ENCODE assay signal across 23 cellular contexts in genomic region chr1:167294528-167294927, GRCh38.
DNase-seq lines count a peak whose midpoint lies in the region; ATAC-seq and TF ChIP-seq lines count a peak whose summit lies in the region.
"Had no signal": no experiment of that assay in that cellular context is flagged by ENCODE, and none has a peak within 500 bp of the region (broad histone marks: within the 10 kb centered on the region; RNA-seq: fewer than 3 reads in every experiment).

No MANE protein-coding gene starts in this region.

- H3K18ac ChIP-seq in mesenchymal stem cell (ENCODE audit: low read depth in 1 of 2, low read length in 2 of 2) (no peak overlapping the region), neuronal stem cell (ENCODE audit: low read length) (no peak overlapping the region)

- H3K36me3 ChIP-seq in mesenchymal stem cell (ENCODE audit: control insufficient read depth in 1 of 2, insufficient read depth in 2 of 2, low read depth in 1 of 2, low read length in 2 of 2) (no peaks in the 10 kb centered on the region), body of pancreas (replicated peaks in 1 of 2; ENCODE audit: insufficient read depth in 1 of 2, low read depth in 2 of 2) (no peaks in the 10 kb centered on the region), neuronal stem cell (replicated peaks in 1 of 2; ENCODE audit: control insufficient read depth in 2 of 2, insufficient read depth in 2 of 2, low read length in 2 of 2) (no peaks in the 10 kb centered on the region)
- H3K36me3 ChIP-seq: spleen had no signal

- H2BK15ac ChIP-seq in mesenchymal stem cell (ENCODE audit: low read depth, poor library complexity, severe bottlenecking) (no peak overlapping the region), neuronal stem cell (ENCODE audit: low read length) (no peak overlapping the region)

- no peaks in the 10 kb centered on the region for H3K27me3 Mint-ChIP-seq in activated T-helper 17 cell treated with anti-CD3 and anti-CD28 coated beads, Interleukin-2, amount 50 U/mL, for 72 hours
- H3K27me3 Mint-ChIP-seq in immature natural killer cell (ENCODE audit: low read depth in 3 of 3) = peaks cover 0 to 3% (median 1%) of the 10 kb centered on the region in 3 donors
- H3K27me3 Mint-ChIP-seq: T-helper 17 cell had no signal

- H3K27ac Mint-ChIP-seq in activated T-helper 17 cell treated with anti-CD3 and anti-CD28 coated beads, Interleukin-2, amount 50 U/mL, for 72 hours = no peak overlapping the region
- no peak overlapping the region for H3K27ac Mint-ChIP-seq in immature natural killer cell
- H3K27ac Mint-ChIP-seq: T-helper 17 cell had no signal

- H3K27me3 ChIP-seq in mesenchymal stem cell (ENCODE audit: control insufficient read depth in 1 of 2, insufficient read depth in 1 of 2, low read length in 2 of 2) = no peaks in the 10 kb centered on the region
- H3K27me3 ChIP-seq in body of pancreas = no peaks in the 10 kb centered on the region
- no peaks in the 10 kb centered on the region for H3K27me3 ChIP-seq in neuronal stem cell (ENCODE audit: control insufficient read depth in 3 of 3, insufficient read depth in 3 of 3, low read depth in 1 of 3, low read length in 3 of 3)
- H3K27me3 ChIP-seq: foreskin keratinocyte, spleen had no signal

- no peak overlapping the region for H2AK5ac ChIP-seq in mesenchymal stem cell (ENCODE audit: low read length, severe bottlenecking)
- H2AK5ac ChIP-seq in neuronal stem cell (ENCODE audit: low read depth, low read length) = no peak overlapping the region

- H2BK12ac ChIP-seq in mesenchymal stem cell (ENCODE audit: low read length in 2 of 2) = no peak overlapping the region
- H2BK12ac ChIP-seq in neuronal stem cell (ENCODE audit: low read length) = no peak overlapping the region

- H2BK5ac ChIP-seq in mesenchymal stem cell (ENCODE audit: low read depth, low read length, poor library complexity, severe bottlenecking) = no peak overlapping the region
- H2BK5ac ChIP-seq in neuronal stem cell (ENCODE audit: low read length) = no peak overlapping the region

- H3K9ac ChIP-seq in mesenchymal stem cell (ENCODE audit: low read length) (no peak overlapping the region), neuronal stem cell (ENCODE audit: low read depth, low read length, poor library complexity) (no peak overlapping the region)

- H3K9me3 ChIP-seq in mesenchymal stem cell (ENCODE audit: control insufficient read depth, low read length) = no peaks in the 10 kb centered on the region
- no peaks in the 10 kb centered on the region for H3K9me3 ChIP-seq in body of pancreas
- H3K9me3 ChIP-seq in neuronal stem cell (replicated peaks in 1 of 2; ENCODE audit: control insufficient read depth in 2 of 2, insufficient read depth in 1 of 2, low read depth in 1 of 2, low read length in 2 of 2) = peaks cover 0 to 9% of the 10 kb centered on the region in 2 donors
- H3K9me3 ChIP-seq: spleen had no signal

- no peak overlapping the region for H4K91ac ChIP-seq in mesenchymal stem cell (ENCODE audit: low read length)
- no peak overlapping the region for H4K91ac ChIP-seq in neuronal stem cell (ENCODE audit: low read depth, low read length, poor library complexity)

- H3K14ac ChIP-seq in mesenchymal stem cell (ENCODE audit: low read length in 2 of 2) = no peak overlapping the region
- no peak overlapping the region for H3K14ac ChIP-seq in neuronal stem cell (ENCODE audit: low read length)

- H4K8ac ChIP-seq in mesenchymal stem cell (ENCODE audit: low read length) (no peak overlapping the region), neuronal stem cell (ENCODE audit: low read depth, low read length) (no peak overlapping the region)

- H3K23ac ChIP-seq in mesenchymal stem cell (ENCODE audit: low read length in 2 of 2) (no peak overlapping the region), neuronal stem cell (ENCODE audit: low read depth, low read length, poor library complexity) (no peak overlapping the region)

- H3K9me3 Mint-ChIP-seq in activated T-helper 17 cell treated with anti-CD3 and anti-CD28 coated beads, Interleukin-2, amount 50 U/mL, for 72 hours = peaks cover 3% of the 10 kb centered on the region
- no peaks in the 10 kb centered on the region for H3K9me3 Mint-ChIP-seq in immature natural killer cell

- no peak overlapping the region for H2AFZ ChIP-seq in mesenchymal stem cell (ENCODE audit: low read depth, low read length)
- H2AFZ ChIP-seq in neuronal stem cell (ENCODE audit: low read length) = no peak overlapping the region

- H3K4me3 ChIP-seq in NB4 (ENCODE audit: low read depth, low read length) (no peak overlapping the region), mesenchymal stem cell (ENCODE audit: insufficient read depth in 1 of 2, low read depth in 1 of 2, low read length in 2 of 2) (no peak overlapping the region), body of pancreas (no peak overlapping the region), neuronal stem cell (ENCODE audit: low read length in 2 of 2) (no peak overlapping the region)
- H3K4me3 ChIP-seq: spleen had no signal

- H3K4me1 Mint-ChIP-seq in activated T-helper 17 cell treated with anti-CD3 and anti-CD28 coated beads, Interleukin-2, amount 50 U/mL, for 72 hours = peaks cover 12% of the 10 kb centered on the region
- peaks cover 13 to 38% of the 10 kb centered on the region in 2 donors for H3K4me1 Mint-ChIP-seq in immature natural killer cell

- 92% methylated on average over 1 of the region's 2 CpGs for WGBS in mesenchymal stem cell
- WGBS in body of pancreas, 2 donors = 77 to 94% methylated on average over 2 of the region's 2 CpGs
- no CpG with 5 or more reads among the region's 2 CpGs for WGBS in neuronal stem cell (ENCODE audit: extremely low coverage in 2 of 2, insufficient read length in 2 of 2, insufficient replicate concordance in 1 of 2), 2 donors

- H3K79me1 ChIP-seq in mesenchymal stem cell (replicated peaks; ENCODE audit: low read length, poor library complexity, severe bottlenecking) (peaks cover 6% of the 10 kb centered on the region), neuronal stem cell (ENCODE audit: low read depth, low read length) (no peaks in the 10 kb centered on the region)

- DNase-seq in HCEC 1CT (peak; percentile 3), NB4 (ENCODE audit: low read depth) (peak; percentile 66), mesenchymal stem cell (peak; percentile 66), T-helper 9 cell (no peak), immature natural killer cell (no peak), body of pancreas (no peak), neuronal stem cell (ENCODE audit: low spot score) (no peak)
- DNase-seq: activated CD4-positive, CD25-positive, alpha-beta regulatory T cell treated with anti-CD3 and anti-CD28 coated beads, Interleukin-2, amount 50 U/mL, for 72 hours; activated CD8-positive, alpha-beta memory T cell treated with anti-CD3 and anti-CD28 coated beads, Interleukin-2, amount 50 U/mL, for 4 hours; activated gamma-delta T cell treated with Interleukin-2 at 50 U/mL for 16 hours; anterior cingulate cortex; cortex of kidney; left colon; midbrain; MM.1S; NCI-H2029; NCI-H446; SHP77; spleen; stimulated activated CD8-positive, alpha-beta memory T cell treated with anti-CD3 and anti-CD28 coated beads, Interleukin-4, amount 100 ng/mL, for 48 hours; T-helper 17 cell had no signal

- no peaks in the 10 kb centered on the region for H3K36me3 Mint-ChIP-seq in activated T-helper 17 cell treated with anti-CD3 and anti-CD28 coated beads, Interleukin-2, amount 50 U/mL, for 72 hours (ENCODE audit: low read depth)
- H3K36me3 Mint-ChIP-seq in immature natural killer cell = no peaks in the 10 kb centered on the region

- H2BK120ac ChIP-seq in mesenchymal stem cell (ENCODE audit: low read depth, low read length) = no peak overlapping the region
- no peak overlapping the region for H2BK120ac ChIP-seq in neuronal stem cell (ENCODE audit: low read depth, low read length)

- ATAC-seq in activated T-helper 17 cell treated with anti-CD3 and anti-CD28 coated beads, Interleukin-2, amount 50 U/mL, for 72 hours (replicated peaks) = peak; percentile 40
- ATAC-seq in body of pancreas = no peak
- ATAC-seq: foreskin keratinocyte, left colon, T-helper 17 cell had no signal

- H3K4me2 ChIP-seq in mesenchymal stem cell (ENCODE audit: low read length, poor library complexity, severe bottlenecking) (no peak overlapping the region), neuronal stem cell (ENCODE audit: insufficient read depth, low read length, poor library complexity, severe bottlenecking) (no peak overlapping the region)

- TF ChIP-seq CTCF in NB4 (IDR thresholded peaks at IDR 0.05; ENCODE audit: low read depth, low read length) (no peak), body of pancreas (IDR thresholded peaks at IDR 0.05) (no peak)

- intact Hi-C loops in body of pancreas (cut with DNase I) = no loop called here

- H3K4me1 ChIP-seq in mesenchymal stem cell (ENCODE audit: control insufficient read depth, insufficient read depth, low read depth, low read length) = no peaks in the 10 kb centered on the region
- H3K4me1 ChIP-seq in body of pancreas = peaks cover 36% of the 10 kb centered on the region
- H3K4me1 ChIP-seq in neuronal stem cell (ENCODE audit: control insufficient read depth in 2 of 2, insufficient read depth in 1 of 2, low read depth in 1 of 2, low read length in 2 of 2) = peaks cover 0 to 7% of the 10 kb centered on the region in 2 donors
- H3K4me1 ChIP-seq: foreskin keratinocyte had no signal

- TF ChIP-seq POLR2A in NB4 (IDR thresholded peaks at IDR 0.05; ENCODE audit: extremely low read depth, insufficient read length) (no peak), body of pancreas (IDR thresholded peaks at IDR 0.05) (no peak)

- H3K27ac ChIP-seq in mesenchymal stem cell (ENCODE audit: low read length, poor library complexity, severe bottlenecking) (no peak overlapping the region), body of pancreas (no peak overlapping the region), neuronal stem cell (replicated peaks; ENCODE audit: low read length) (no peak overlapping the region)
- H3K27ac ChIP-seq: foreskin keratinocyte had no signal

- no peak overlapping the region for H3K4me3 Mint-ChIP-seq in activated T-helper 17 cell treated with anti-CD3 and anti-CD28 coated beads, Interleukin-2, amount 50 U/mL, for 72 hours
- H3K4me3 Mint-ChIP-seq in immature natural killer cell = no peak overlapping the region
- H3K4me3 Mint-ChIP-seq: T-helper 17 cell had no signal

- H3K4ac ChIP-seq in mesenchymal stem cell (ENCODE audit: low read depth in 1 of 2, low read length in 2 of 2) = no peak overlapping the region
- H3K4ac ChIP-seq in neuronal stem cell (ENCODE audit: low read length) = no peak overlapping the region

Comparison
In these comparisons a context has a peak if more than half of its experiments do, and no peak if none do; other contexts are left out.
1. DNase-seq: peak in HCEC 1CT (single experiment), NB4 (single experiment) and mesenchymal stem cell (single experiment); none in T-helper 9 cell (single experiment), immature natural killer cell (0 of 3), body of pancreas (0 of 4) and neuronal stem cell (single experiment).